ENCODE assay signal across 12 cellular contexts in the genomic region with DNA sequence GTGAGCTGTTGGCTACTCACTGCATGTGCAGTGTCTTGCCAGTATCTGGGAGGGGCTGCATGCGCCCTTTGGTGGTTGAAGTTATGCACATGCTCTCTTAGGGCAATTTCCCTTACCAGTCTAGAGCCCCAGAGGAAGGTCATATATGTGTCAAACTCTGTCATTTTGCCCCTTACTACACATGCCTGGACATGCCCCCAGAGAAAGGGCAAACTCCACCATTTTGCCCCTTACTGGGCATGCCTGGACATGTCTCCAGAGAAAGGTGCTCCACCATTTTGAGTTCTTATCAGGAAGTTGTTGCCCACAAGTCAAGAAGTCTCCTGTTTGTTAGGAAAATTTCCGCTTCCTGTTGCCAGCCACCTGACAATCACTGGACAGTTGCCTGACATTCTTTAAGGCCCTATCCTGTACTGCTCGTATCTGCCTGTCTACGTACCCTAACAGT. TPM values are rescaled to one million over a fixed set of nuclear protein-coding genes. Genes with fewer than 3 reads are reported as not detected.
DNase-seq lines count a peak whose midpoint lies in the region; ATAC-seq lines count a peak whose summit lies in the region.
"Had no signal": no experiment of that assay in that cellular context is flagged by ENCODE, and none has a peak within 500 bp of the region (broad histone marks: within the 10 kb centered on the region; RNA-seq: fewer than 3 reads in every experiment).

No MANE protein-coding gene starts in this region.

- H3K4me1 Mint-ChIP-seq in activated T-cell treated with anti-CD3 and anti-CD28 coated beads, Interleukin-2, amount 50 U/mL, for 72 hours (ENCODE audit: low read depth) = peaks cover 11% of the 10 kb centered on the region
- peaks cover 15% of the 10 kb centered on the region for H3K4me1 Mint-ChIP-seq in activated T-cell treated with anti-CD3 and anti-CD28 coated beads, Interleukin-2, amount 50 U/mL, for 24 hours (ENCODE audit: low read depth)
- H3K4me1 Mint-ChIP-seq in stimulated activated naive CD8-positive, alpha-beta T cell treated with anti-CD3 and anti-CD28 coated beads, Interleukin-15, Interleukin-2, amounts not matched to agents 100 ng/mL and 50 ng/mL, for 24 hours (ENCODE audit: low read depth) = peaks cover 30% of the 10 kb centered on the region
- H3K4me1 Mint-ChIP-seq in CD8-positive, alpha-beta memory T cell = peaks cover 18 to 26% (median 23%) of the 10 kb centered on the region in 3 donors

- no peak overlapping the region for H3K27ac Mint-ChIP-seq in activated T-cell treated with anti-CD3 and anti-CD28 coated beads, Interleukin-2, amount 50 U/mL, for 72 hours
- H3K27ac Mint-ChIP-seq in activated T-cell treated with anti-CD3 and anti-CD28 coated beads, Interleukin-2, amount 50 U/mL, for 24 hours = no peak overlapping the region
- H3K27ac Mint-ChIP-seq in stimulated activated naive CD8-positive, alpha-beta T cell treated with anti-CD3 and anti-CD28 coated beads, Interleukin-15, Interleukin-2, amounts not matched to agents 100 ng/mL and 50 ng/mL, for 24 hours = peak overlapping the region; percentile 31
- H3K27ac Mint-ChIP-seq in CD8-positive, alpha-beta memory T cell = no peak overlapping the region

- intact Hi-C loops in sciatic nerve (cut with DNase I) = no loop called here

- no peaks in the 10 kb centered on the region for H3K36me3 Mint-ChIP-seq in activated T-cell treated with anti-CD3 and anti-CD28 coated beads, Interleukin-2, amount 50 U/mL, for 72 hours (ENCODE audit: insufficient read depth in 2 of 2)
- H3K36me3 Mint-ChIP-seq in activated T-cell treated with anti-CD3 and anti-CD28 coated beads, Interleukin-2, amount 50 U/mL, for 24 hours (ENCODE audit: low read depth) = no peaks in the 10 kb centered on the region
- no peaks in the 10 kb centered on the region for H3K36me3 Mint-ChIP-seq in stimulated activated naive CD8-positive, alpha-beta T cell treated with anti-CD3 and anti-CD28 coated beads, Interleukin-15, Interleukin-2, amounts not matched to agents 100 ng/mL and 50 ng/mL, for 24 hours (ENCODE audit: low read depth)
- H3K36me3 Mint-ChIP-seq in CD8-positive, alpha-beta memory T cell = peaks cover 0 to 7% (median 0%) of the 10 kb centered on the region in 3 donors

- peak; percentile 66 to 71 for ATAC-seq in activated T-cell treated with anti-CD3 and anti-CD28 coated beads, Interleukin-2, amount 50 U/mL, for 72 hours (replicated peaks in 1 of 2)
- no peak for ATAC-seq in sciatic nerve
- ATAC-seq: heart right ventricle had no signal

- peak; percentile 12 to 13 for DNase-seq in activated T-cell treated with anti-CD3 and anti-CD28 coated beads, Interleukin-2, amount 50 U/mL, for 72 hours
- DNase-seq in activated T-cell treated with anti-CD3 and anti-CD28 coated beads, Interleukin-2, amount 50 U/mL, for 24 hours = no peak
- DNase-seq in dermis blood vessel endothelial cell (peak; percentile 68), sciatic nerve (ENCODE audit: low spot score) (no peak), hepatic stellate cell (ENCODE audit: low spot score) (no peak)
- DNase-seq in CD8-positive, alpha-beta memory T cell = no peak
- DNase-seq: BE2C, cortex of kidney, heart right ventricle, NCI-H82 had no signal

- no peaks in the 10 kb centered on the region for H3K27me3 Mint-ChIP-seq in activated T-cell treated with anti-CD3 and anti-CD28 coated beads, Interleukin-2, amount 50 U/mL, for 72 hours (ENCODE audit: low read depth)
- H3K27me3 Mint-ChIP-seq in activated T-cell treated with anti-CD3 and anti-CD28 coated beads, Interleukin-2, amount 50 U/mL, for 24 hours = no peaks in the 10 kb centered on the region
- no peaks in the 10 kb centered on the region for H3K27me3 Mint-ChIP-seq in stimulated activated naive CD8-positive, alpha-beta T cell treated with anti-CD3 and anti-CD28 coated beads, Interleukin-15, Interleukin-2, amounts not matched to agents 100 ng/mL and 50 ng/mL, for 24 hours
- H3K27me3 Mint-ChIP-seq in CD8-positive, alpha-beta memory T cell = no peaks in the 10 kb centered on the region

- H3K27me3 ChIP-seq in HUES6 (ENCODE audit: control insufficient read depth, insufficient read depth, low read length) = no peaks in the 10 kb centered on the region
- H3K27me3 ChIP-seq in CD8-positive, alpha-beta memory T cell (ENCODE audit: insufficient read depth, low read length, poor library complexity, severe bottlenecking) = no peaks in the 10 kb centered on the region
- H3K27me3 ChIP-seq: BE2C, heart right ventricle had no signal

- H3K36me3 ChIP-seq in HUES6 (ENCODE audit: control insufficient read depth, insufficient read depth, low read length) = no peaks in the 10 kb centered on the region; the same call in 1 of the 2 replicates
- H3K36me3 ChIP-seq in CD8-positive, alpha-beta memory T cell (ENCODE audit: insufficient read depth, low read length) = no peaks in the 10 kb centered on the region
- H3K36me3 ChIP-seq: BE2C, heart right ventricle had no signal

- H3K4me1 ChIP-seq in HUES6 (ENCODE audit: control insufficient read depth, insufficient read depth, low read length) = no peaks in the 10 kb centered on the region
- H3K4me1 ChIP-seq in CD8-positive, alpha-beta memory T cell (ENCODE audit: insufficient read depth, low read length) = no peaks in the 10 kb centered on the region
- H3K4me1 ChIP-seq: BE2C had no signal

- no peak overlapping the region; the same call in 1 of the 2 replicates for H3K4me3 ChIP-seq in HUES6 (ENCODE audit: low read depth, low read length)
- no peak overlapping the region for H3K4me3 ChIP-seq in CD8-positive, alpha-beta memory T cell (ENCODE audit: low read length)
- H3K4me3 ChIP-seq: heart right ventricle had no signal

- peak overlapping the region; percentile 9; the same call in 1 of the 2 replicates for H3K27ac ChIP-seq in HUES6 (ENCODE audit: low read depth, low read length)
- H3K27ac ChIP-seq in CD8-positive, alpha-beta memory T cell (ENCODE audit: low read depth, low read length) = no peak overlapping the region

- no peak overlapping the region for H3K4me3 Mint-ChIP-seq in activated T-cell treated with anti-CD3 and anti-CD28 coated beads, Interleukin-2, amount 50 U/mL, for 72 hours
- no peak overlapping the region for H3K4me3 Mint-ChIP-seq in activated T-cell treated with anti-CD3 and anti-CD28 coated beads, Interleukin-2, amount 50 U/mL, for 24 hours
- H3K4me3 Mint-ChIP-seq in stimulated activated naive CD8-positive, alpha-beta T cell treated with anti-CD3 and anti-CD28 coated beads, Interleukin-15, Interleukin-2, amounts not matched to agents 100 ng/mL and 50 ng/mL, for 24 hours = no peak overlapping the region
- no peak overlapping the region for H3K4me3 Mint-ChIP-seq in CD8-positive, alpha-beta memory T cell

- CTCF ChIA-PET in CD8-positive, alpha-beta memory T cell (lab: Charles Lee) = no interaction called here

- H3K9ac ChIP-seq in HUES6 (ENCODE audit: low read length) = no peak overlapping the region

- POLR2A ChIA-PET in CD8-positive, alpha-beta memory T cell (lab: Charles Lee) = no interaction called here

- peaks cover 2 to 5% of the 10 kb centered on the region in 2 donors for H3K9me3 Mint-ChIP-seq in activated T-cell treated with anti-CD3 and anti-CD28 coated beads, Interleukin-2, amount 50 U/mL, for 72 hours
- H3K9me3 Mint-ChIP-seq in activated T-cell treated with anti-CD3 and anti-CD28 coated beads, Interleukin-2, amount 50 U/mL, for 24 hours = no peaks in the 10 kb centered on the region
- H3K9me3 Mint-ChIP-seq in stimulated activated naive CD8-positive, alpha-beta T cell treated with anti-CD3 and anti-CD28 coated beads, Interleukin-15, Interleukin-2, amounts not matched to agents 100 ng/mL and 50 ng/mL, for 24 hours = peaks cover 8% of the 10 kb centered on the region
- H3K9me3 Mint-ChIP-seq in CD8-positive, alpha-beta memory T cell = peaks cover 0 to 3% (median 0%) of the 10 kb centered on the region in 5 donors

- peaks cover 15% of the 10 kb centered on the region for H3K9me3 ChIP-seq in HUES6 (ENCODE audit: control insufficient read depth, insufficient read depth, low read depth, low read length)
- no peaks in the 10 kb centered on the region for H3K9me3 ChIP-seq in CD8-positive, alpha-beta memory T cell (ENCODE audit: low read length)
- H3K9me3 ChIP-seq: BE2C had no signal

RNA-seq across cellular contexts. Expression of gene PLAC8, which starts 56.4 kb away (rescaled TPM):
- 10 to 100 TPM; 48.0 to 49.3 TPM for total RNA-seq in activated T-cell treated with anti-CD3 and anti-CD28 coated beads, Interleukin-2, amount 50 U/mL, for 72 hours
- total RNA-seq in dermis blood vessel endothelial cell (0.34 and 1.1 TPM in 2 replicates), sciatic nerve (4.5 TPM)
- total RNA-seq in CD8-positive, alpha-beta memory T cell = 10 to 100 TPM; 17.8 to 19.7 TPM
- 550 TPM for polyA plus RNA-seq in CD8-positive, alpha-beta memory T cell

Comparison
In these comparisons a context has a peak if more than half of its experiments do, and no peak if none do; other contexts are left out.
1. DNase-seq: peak in activated T-cell treated with anti-CD3 and anti-CD28 coated beads, Interleukin-2, amount 50 U/mL, for 72 hours (2 of 2) and dermis blood vessel endothelial cell (single experiment); none in activated T-cell treated with anti-CD3 and anti-CD28 coated beads, Interleukin-2, amount 50 U/mL, for 24 hours (single experiment), CD8-positive, alpha-beta memory T cell (0 of 5), sciatic nerve (single experiment) and hepatic stellate cell (single experiment).